Comparison of ENCODE assay signal across 11 cellular contexts in genomic region chr11:132111781-132112380, GRCh38.
DNase-seq lines count a peak whose midpoint lies in the region; ATAC-seq and TF ChIP-seq lines count a peak whose summit lies in the region.
"Had no signal": no experiment of that assay in that cellular context is flagged by ENCODE, and none has a peak within 500 bp of the region (broad histone marks: within the 10 kb centered on the region; RNA-seq: fewer than 3 reads in every experiment).

No MANE protein-coding gene starts in this region.

- DNase-seq in HFF-Myc (ENCODE audit: extremely low read depth, low read depth): peak; percentile 40
- DNase-seq in brain pericyte (ENCODE audit: low read depth, low spot score): peak; percentile 43
- no peak for DNase-seq in right cardiac atrium
- no peak for DNase-seq in smooth muscle cell (lab: John Stamatoyannopoulos, UW; ENCODE audit: unreplicated experiment)
- DNase-seq in DMS 273 treated with DMSO at 0.1 percent for 48 hours (lab: John Stamatoyannopoulos, UW): no peak
- no peak for DNase-seq in activated CD4-positive, alpha-beta T cell treated with anti-CD3 and anti-CD28 coated beads, Interleukin-2, amount 10 ng/mL, durations not matched to agents 24 days and 14 days
- DNase-seq: activated CD8-positive, alpha-beta memory T cell treated with anti-CD3 and anti-CD28 coated beads, Interleukin-2, amount 50 U/mL, for 48 hours had no signal

- H3K4me1 ChIP-seq in right cardiac atrium (ENCODE audit: control insufficient read depth, insufficient read depth, low read length) (no peaks in the 10 kb centered on the region), smooth muscle cell (ENCODE audit: low read depth) (peaks cover 16% of the 10 kb centered on the region)

- no peak overlapping the region for H2AFZ ChIP-seq in smooth muscle cell (ENCODE audit: low read depth)

- peak; percentile 57 to 73 for ATAC-seq in right cardiac atrium
- no peak for ATAC-seq in GM21381 (IDR thresholded peaks at IDR 0.05; ENCODE audit: unreplicated experiment)
- no peak for ATAC-seq in GM21526 (IDR thresholded peaks at IDR 0.05; ENCODE audit: low FRiP score, unreplicated experiment)

- no peaks in the 10 kb centered on the region for H3K9me3 Mint-ChIP-seq in activated CD4-positive, alpha-beta T cell treated with anti-CD3 and anti-CD28 coated beads, Interleukin-2, amount 10 ng/mL, durations not matched to agents 24 days and 14 days

- H3K36me3 ChIP-seq in smooth muscle cell (ENCODE audit: low read depth): no peaks in the 10 kb centered on the region
- H3K36me3 ChIP-seq: neutrophil had no signal

- H3K36me3 Mint-ChIP-seq in activated CD4-positive, alpha-beta T cell treated with anti-CD3 and anti-CD28 coated beads, Interleukin-2, amount 10 ng/mL, durations not matched to agents 24 days and 14 days (ENCODE audit: low read depth): no peaks in the 10 kb centered on the region

- no peaks in the 10 kb centered on the region for H3K4me1 Mint-ChIP-seq in activated CD4-positive, alpha-beta T cell treated with anti-CD3 and anti-CD28 coated beads, Interleukin-2, amount 10 ng/mL, durations not matched to agents 24 days and 14 days

- H3K79me2 ChIP-seq in smooth muscle cell (ENCODE audit: low read depth): no peaks in the 10 kb centered on the region

- TF ChIP-seq CTCF in HFF-Myc (IDR thresholded peaks at IDR 0.05; ENCODE audit: low read depth, low read length, missing control alignments): no peak
- TF ChIP-seq CTCF in smooth muscle cell (IDR thresholded peaks at IDR 0.05; ENCODE audit: borderline replicate concordance, insufficient read depth, poor library complexity, severe bottlenecking): no peak

- no peaks in the 10 kb centered on the region for H3K27me3 Mint-ChIP-seq in activated CD4-positive, alpha-beta T cell treated with anti-CD3 and anti-CD28 coated beads, Interleukin-2, amount 10 ng/mL, durations not matched to agents 24 days and 14 days

- peak overlapping the region; percentile 54 for H3K4me2 ChIP-seq in smooth muscle cell

- H3K4me3 ChIP-seq in HFF-Myc (replicated peaks; ENCODE audit: low read depth, low read length) (no peak overlapping the region), right cardiac atrium (ENCODE audit: low read length) (no peak overlapping the region), smooth muscle cell (no peak overlapping the region)

- H3K9ac ChIP-seq in smooth muscle cell (ENCODE audit: low read depth): no peak overlapping the region

- H3K4me3 Mint-ChIP-seq in activated CD4-positive, alpha-beta T cell treated with anti-CD3 and anti-CD28 coated beads, Interleukin-2, amount 10 ng/mL, durations not matched to agents 24 days and 14 days: no peak overlapping the region
- H3K4me3 Mint-ChIP-seq: T-helper 1 cell treated with Interleukin-12 subunit alpha and Interleukin-12 subunit beta and Interleukin-4 antibody, amounts not matched to agents 30 μg/mL and 1 μg/mL, for 36 hours had no signal

- H3F3A ChIP-seq in smooth muscle cell (ENCODE audit: low read depth): no peaks in the 10 kb centered on the region

- no peaks in the 10 kb centered on the region for H4K20me1 ChIP-seq in smooth muscle cell (ENCODE audit: low read depth)

- no peaks in the 10 kb centered on the region for H3K27me3 ChIP-seq in right cardiac atrium (ENCODE audit: control insufficient read depth, insufficient read depth)
- no peaks in the 10 kb centered on the region for H3K27me3 ChIP-seq in smooth muscle cell (ENCODE audit: low read depth)
- H3K27me3 ChIP-seq: neutrophil had no signal

- H3K9me3 ChIP-seq in right cardiac atrium (ENCODE audit: control insufficient read depth, low read length): no peaks in the 10 kb centered on the region
- no peaks in the 10 kb centered on the region for H3K9me3 ChIP-seq in smooth muscle cell (replicated peaks; ENCODE audit: low read depth)
- H3K9me3 ChIP-seq: neutrophil had no signal

- peak overlapping the region; percentile 84 for H3K27ac ChIP-seq in right cardiac atrium (ENCODE audit: low read length)
- H3K27ac ChIP-seq in smooth muscle cell (ENCODE audit: low read depth): peak overlapping the region; percentile 10
- H3K27ac ChIP-seq: neutrophil had no signal

- WGBS in right cardiac atrium: 41% methylated on average over 6 of the region's 6 CpGs
- WGBS in smooth muscle cell (ENCODE audit: low lambda C conversion rate): 39% methylated on average over 6 of the region's 6 CpGs

- H3K27ac Mint-ChIP-seq in activated CD4-positive, alpha-beta T cell treated with anti-CD3 and anti-CD28 coated beads, Interleukin-2, amount 10 ng/mL, durations not matched to agents 24 days and 14 days: no peak overlapping the region
- H3K27ac Mint-ChIP-seq: T-helper 1 cell treated with Interleukin-12 subunit alpha and Interleukin-12 subunit beta and Interleukin-4 antibody, amounts not matched to agents 30 μg/mL and 1 μg/mL, for 36 hours had no signal

- intact Hi-C loops in right cardiac atrium (cut with DNase I): no loop called here
- intact Hi-C loops in activated CD4-positive, alpha-beta T cell treated with anti-CD3 and anti-CD28 coated beads, Interleukin-2, amount 10 ng/mL, durations not matched to agents 24 days and 14 days (cut with micrococcal nuclease): no loop called here

Comparison
In these comparisons a context has a peak if more than half of its experiments do, and no peak if none do; other contexts are left out.
1. DNase-seq: peak in HFF-Myc (single experiment) and brain pericyte (single experiment); none in right cardiac atrium (0 of 3), smooth muscle cell (single experiment), DMS 273 treated with DMSO at 0.1 percent for 48 hours (single experiment) and activated CD4-positive, alpha-beta T cell treated with anti-CD3 and anti-CD28 coated beads, Interleukin-2, amount 10 ng/mL, durations not matched to agents 24 days and 14 days (single experiment).
2. ATAC-seq: peak in right cardiac atrium (2 of 2); none in GM21381 (single experiment) and GM21526 (single experiment).